Comparison of ENCODE assay signal across 2 cellular contexts in genomic region chr4:960140-960735, GRCh38.
TF ChIP-seq lines count a peak whose summit lies in the region.

No MANE protein-coding gene starts in this region.

TF ChIP-seq in SK-N-SH, 30 proteins besides CTCF, POLR2A, EP300 and RAD21:
- no peak for TF ChIP-seq TEAD4 (IDR thresholded peaks at IDR 0.05; ENCODE audit: borderline replicate concordance, insufficient read depth)
- no peak for TF ChIP-seq PBX3 (IDR thresholded peaks at IDR 0.05)
- TF ChIP-seq ELF1 (IDR thresholded peaks at IDR 0.05): no peak
- no peak for TF ChIP-seq FOSL2 (IDR thresholded peaks at IDR 0.05; ENCODE audit: borderline replicate concordance, low read depth)
- TF ChIP-seq RXRA (IDR thresholded peaks at IDR 0.05; ENCODE audit: borderline replicate concordance, low read depth): no peak
- no peak for TF ChIP-seq GATA2 (CRISPR knock-in tag; IDR thresholded peaks at IDR 0.05)
- no peak for TF ChIP-seq NFIC (IDR thresholded peaks at IDR 0.05; ENCODE audit: borderline replicate concordance)
- TF ChIP-seq MXI1 (IDR thresholded peaks at IDR 0.05; ENCODE audit: low read depth, low read length): no peak
- TF ChIP-seq JUND (IDR thresholded peaks at IDR 0.05): no peak
- TF ChIP-seq USF1 (IDR thresholded peaks at IDR 0.05; ENCODE audit: borderline replicate concordance, low read depth): no peak
- TF ChIP-seq RFX5 (IDR thresholded peaks at IDR 0.05; ENCODE audit: low read length): no peak
- no peak for TF ChIP-seq MAX (IDR thresholded peaks at IDR 0.05; ENCODE audit: low read depth)
- TF ChIP-seq POLR2AphosphoS5 (IDR thresholded peaks at IDR 0.05; ENCODE audit: low read depth, low read length): no peak
- no peak for TF ChIP-seq IRF3 (IDR thresholded peaks at IDR 0.05; ENCODE audit: low read depth, low read length)

TF ChIP-seq in SK-N-SH treated with all-trans-retinoic acid at 6 μM for 48 hours, 23 proteins besides CTCF, POLR2A, EP300 and RAD21:
- TF ChIP-seq RARB (CRISPR knock-in tag; IDR thresholded peaks at IDR 0.05): no peak
- TF ChIP-seq ZC3H10 (CRISPR knock-in tag; IDR thresholded peaks at IDR 0.05): no peak
- no peak for TF ChIP-seq SNAI2 (CRISPR knock-in tag; IDR thresholded peaks at IDR 0.05)
- no peak for TF ChIP-seq ZNF70 (CRISPR knock-in tag; IDR thresholded peaks at IDR 0.05)
- TF ChIP-seq TSHZ2 (CRISPR knock-in tag; IDR thresholded peaks at IDR 0.05): no peak
- TF ChIP-seq ZFP30 (CRISPR knock-in tag; IDR thresholded peaks at IDR 0.05): no peak
